24 cellular contexts compared by ENCODE assay signal in the genomic region with DNA sequence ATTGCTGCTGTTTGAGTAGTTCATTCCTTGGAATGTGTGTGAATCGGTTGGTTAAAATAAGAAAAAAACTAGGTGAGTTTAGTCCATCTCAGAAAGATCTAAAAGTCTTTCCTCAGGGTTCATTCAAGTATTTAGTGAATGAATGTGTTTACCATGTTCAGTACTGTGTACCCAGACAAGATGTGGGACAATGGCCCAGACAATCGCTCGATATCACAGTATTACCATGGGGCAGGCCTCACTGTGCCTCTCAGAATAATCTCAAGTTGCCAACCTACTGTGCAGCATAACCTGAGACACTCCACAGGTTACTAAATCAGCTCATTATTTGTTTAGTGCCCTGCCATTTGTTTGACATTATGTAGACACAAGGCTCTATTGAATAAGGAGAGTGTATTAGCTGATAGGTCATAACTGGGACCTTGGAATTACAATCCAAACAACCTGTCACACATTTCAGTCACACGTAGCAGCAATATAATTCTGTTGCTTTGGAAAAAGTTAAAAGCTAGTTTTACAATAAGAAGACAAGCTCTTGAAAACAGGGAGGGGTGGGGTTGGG. TPM values are rescaled to one million over a fixed set of nuclear protein-coding genes. Genes with fewer than 3 reads are reported as not detected.
DNase-seq lines count a peak whose midpoint lies in the region; ATAC-seq, FAIRE-seq and TF ChIP-seq lines count a peak whose summit lies in the region.
"Had no signal": no experiment of that assay in that cellular context is flagged by ENCODE, and none has a peak within 500 bp of the region (broad histone marks: within the 10 kb centered on the region; RNA-seq: fewer than 3 reads in every experiment).

No MANE protein-coding gene starts in this region.

- no peak for FAIRE-seq in HepG2 (lab: Jason Lieb, UNC)
- FAIRE-seq: A204.1, H1, HTR-8/SVneo had no signal

- no peak overlapping the region for H2AFZ ChIP-seq in HepG2 (ENCODE audit: low read length)
- H2AFZ ChIP-seq in neural cell (ENCODE audit: low read depth, low read length): no peak overlapping the region
- H2AFZ ChIP-seq in GM23248: no peak overlapping the region

- POLR2A ChIA-PET in HepG2 (lab: Yijun Ruan, JAX): no interaction called here

- peak; percentile 80 to 90 (median 86) for ATAC-seq in right lobe of liver
- ATAC-seq in HepG2: no peak
- no peak for ATAC-seq in SK-N-SH treated with all-trans-retinoic acid at 6 μM for 48 hours
- ATAC-seq: Right ventricle myocardium inferior had no signal

- H3K4me3 ChIP-seq in right lobe of liver (no peak overlapping the region), HepG2 (replicated peaks in 1 of 3; ENCODE audit: insufficient read depth in 1 of 3, low read depth in 2 of 3, low read length in 3 of 3) (no peak overlapping the region), neural cell (ENCODE audit: low read length) (no peak overlapping the region), GM23248 (no peak overlapping the region)
- H3K4me3 ChIP-seq: Peyer's patch had no signal

- H3K79me2 ChIP-seq in HepG2 (ENCODE audit: insufficient read depth, low read length) (no peaks in the 10 kb centered on the region), neural cell (replicated peaks; ENCODE audit: insufficient read depth, low read length) (no peaks in the 10 kb centered on the region), GM23248 (ENCODE audit: insufficient read depth) (no peaks in the 10 kb centered on the region)

- intact Hi-C loops in right lobe of liver (cut with DNase I) (no loop called here), HepG2 (cut with micrococcal nuclease; ENCODE audit: unreplicated experiment) (no loop called here)

- H4K20me1 ChIP-seq in HepG2 (ENCODE audit: insufficient read depth, low read length): no peaks in the 10 kb centered on the region
- H4K20me1 ChIP-seq in neural cell (ENCODE audit: insufficient read depth): no peaks in the 10 kb centered on the region
- H4K20me1 ChIP-seq in GM23248 (ENCODE audit: insufficient read depth): no peaks in the 10 kb centered on the region

- TF ChIP-seq CTCF in right lobe of liver (IDR thresholded peaks at IDR 0.05): no peak
- TF ChIP-seq CTCF in HepG2 (CRISPR knock-in tag; IDR thresholded peaks at IDR 0.05): no peak
- no peak for TF ChIP-seq CTCF in neural cell (IDR thresholded peaks at IDR 0.05; ENCODE audit: poor library complexity, severe bottlenecking)

- TF ChIP-seq POLR2A in right lobe of liver (IDR thresholded peaks at IDR 0.05) (no peak), HepG2 (IDR thresholded peaks at IDR 0.05; ENCODE audit: insufficient read depth in 1 of 2, low read depth in 2 of 2, low read length in 2 of 2) (no peak)

- H3K4me1 ChIP-seq in right lobe of liver (peaks cover 0 to 4% (median 0%) of the 10 kb centered on the region in 4 donors), HepG2 (ENCODE audit: insufficient read depth, low read length) (no peaks in the 10 kb centered on the region), GM23248 (ENCODE audit: insufficient read depth) (no peaks in the 10 kb centered on the region)
- H3K4me1 ChIP-seq: Caco-2, Peyer's patch had no signal

- DNase-seq in right lobe of liver (peak in 1 of 3 donors; percentile 47), HepG2 (ENCODE audit: low spot score) (no peak), NCI-H748 treated with DMSO at 0.1 percent for 48 hours (lab: John Stamatoyannopoulos, UW) (peak; percentile 51), GM23248 (no peak), ACHN (no peak)
- no peak for DNase-seq in NK-92 treated with Interleukin-12 subunit alpha and Interleukin-12 subunit beta, amount 100 ng/mL, for 24 hours (lab: John Stamatoyannopoulos, UW)
- DNase-seq: Caco-2; CD4-positive, alpha-beta T cell; DMS79; Kasumi-1; MM.1S; NCI-H1092 treated with DMSO at 0.1 percent for 48 hours; NCI-H1694; NCI-H2081 treated with DMSO at 0.1 percent for 48 hours; NCI-H2227 treated with DMSO at 0.1 percent for 48 hours; NCI-H524 treated with DMSO at 0.1 percent for 48 hours; Peyer's patch; SW 1271 had no signal

- H3K4me2 ChIP-seq in HepG2 (ENCODE audit: low read depth, low read length): no peak overlapping the region
- H3K4me2 ChIP-seq in neural cell (ENCODE audit: low read length): no peak overlapping the region
- no peak overlapping the region for H3K4me2 ChIP-seq in GM23248 (ENCODE audit: unreplicated experiment)

- in situ Hi-C loops in HepG2 (cut with HindIII; ENCODE audit: extremely low pct_ligation_motif_present, low pct_unique_long_range_greater_than_20kb): no loop called here
- in situ Hi-C loops in GM23248 (cut with MboI): no loop called here
- in situ Hi-C loops in ACHN (cut with HindIII; ENCODE audit: low pct_ligation_motif_present, low pct_unique_long_range_greater_than_20kb, low sequenced_read_pairs): no loop called here

- H3K9me3 ChIP-seq in right lobe of liver (no peaks in the 10 kb centered on the region), HepG2 (ENCODE audit: low read length) (no peaks in the 10 kb centered on the region), neural cell (ENCODE audit: low read length) (no peaks in the 10 kb centered on the region), GM23248 (ENCODE audit: low read depth) (no peaks in the 10 kb centered on the region)
- H3K9me3 ChIP-seq: Caco-2, Peyer's patch had no signal

- H3K9ac ChIP-seq in HepG2 (ENCODE audit: insufficient read depth, low read depth, low read length) (no peak overlapping the region), neural cell (ENCODE audit: low read length) (no peak overlapping the region), GM23248 (no peak overlapping the region)

- TF ChIP-seq RAD21 in HepG2 (CRISPR knock-in tag; IDR thresholded peaks at IDR 0.05): no peak
- no peak for TF ChIP-seq RAD21 in neural cell (conservative IDR thresholded peaks at IDR 0.05)

- H3K27me3 ChIP-seq in right lobe of liver (peaks cover 0 to 4% of the 10 kb centered on the region in 2 donors), HepG2 (ENCODE audit: control insufficient read depth in 1 of 2, insufficient read depth in 2 of 2, low read length in 2 of 2) (no peaks in the 10 kb centered on the region), neural cell (ENCODE audit: insufficient read depth, low read depth, low read length) (no peaks in the 10 kb centered on the region), GM23248 (replicated peaks; ENCODE audit: insufficient read depth) (no peaks in the 10 kb centered on the region)
- H3K27me3 ChIP-seq: Peyer's patch had no signal

- no peaks in the 10 kb centered on the region for H3K9me2 ChIP-seq in neural cell (ENCODE audit: insufficient read depth, low read length)
- no peaks in the 10 kb centered on the region for H3K9me2 ChIP-seq in GM23248 (ENCODE audit: insufficient read depth)

- CTCF ChIA-PET in HepG2 (lab: Yijun Ruan, JAX; ENCODE audit: low intra/inter-chr PET ratio, low total read pairs): no interaction called here

- H3K27ac ChIP-seq in right lobe of liver: no peak overlapping the region
- H3K27ac ChIP-seq in HepG2 (ENCODE audit: extremely low read length, insufficient read depth, low read length): no peak overlapping the region
- no peak overlapping the region for H3K27ac ChIP-seq in neural cell (ENCODE audit: low read length)
- no peak overlapping the region for H3K27ac ChIP-seq in GM23248
- H3K27ac ChIP-seq: Peyer's patch had no signal

- WGBS in right lobe of liver (ENCODE audit: insufficient coverage, low coverage, low lambda C conversion rate, missing lambda C conversion rate): 56% methylated on average over 4 of the region's 4 CpGs
- WGBS in HepG2 (ENCODE audit: low lambda C conversion rate): 0% methylated on average over 2 of the region's 4 CpGs
- WGBS in GM23248 (ENCODE audit: low coverage in 1 of 2, low lambda C conversion rate in 2 of 2, missing lambda C conversion rate in 2 of 2), 2 experiments: 72% methylated on average over 4 of the region's 4 CpGs

- no peaks in the 10 kb centered on the region for H3F3A ChIP-seq in neural cell (ENCODE audit: insufficient read depth, low read length, poor library complexity, severe bottlenecking)
- no peaks in the 10 kb centered on the region for H3F3A ChIP-seq in GM23248 (ENCODE audit: insufficient read depth)

- H3K36me3 ChIP-seq in right lobe of liver (no peaks in the 10 kb centered on the region), HepG2 (replicated peaks in 1 of 2; ENCODE audit: control insufficient read depth in 1 of 2, insufficient read depth in 2 of 2, low read length in 2 of 2) (no peaks in the 10 kb centered on the region), neural cell (ENCODE audit: insufficient read depth, low read length) (no peaks in the 10 kb centered on the region), GM23248 (ENCODE audit: low read depth) (no peaks in the 10 kb centered on the region)
- H3K36me3 ChIP-seq: Peyer's patch had no signal

- no peak for TF ChIP-seq EP300 in HepG2 (IDR thresholded peaks at IDR 0.05; ENCODE audit: low read depth in 2 of 2, low read length in 2 of 2)
- no peak for TF ChIP-seq EP300 in HepG2 (CRISPR knock-in tag; IDR thresholded peaks at IDR 0.05; ENCODE audit: borderline replicate concordance)
- peak; percentile 29 for TF ChIP-seq EP300 in neural cell (conservative IDR thresholded peaks at IDR 0.05; ENCODE audit: poor library complexity, severe bottlenecking)

- BruUV-seq in HepG2 (replicated peaks; lab: Mats Ljungman, UMichigan): no TSS peak

RNA-seq across cellular contexts. Expression of gene AMOT, which starts 24.9 kb away (rescaled TPM):
- total RNA-seq in right lobe of liver (1 to 10 TPM; 2.9 to 9.6 (median 6.0) TPM), HepG2 (2016; rRNA removed; fragmentation: Illumina TruSeq; extraction: Trizol) (0.83 and 0.91 TPM in 2 replicates)
- total RNA-seq in HepG2 (2016; cell fraction: cytosol; rRNA removed; fragmentation: Illumina TruSeq; extraction: Trizol; ENCODE audit: low read depth): 0.10 and 0.18 TPM in 2 replicates
- 1.00 and 1.2 TPM in 2 replicates for total RNA-seq in HepG2 (2016; cell fraction: insoluble cytoplasmic fraction; rRNA removed; fragmentation: Illumina TruSeq; extraction: Trizol)
- 0.28 and 0.79 TPM in 2 replicates for total RNA-seq in HepG2 (2016; cell fraction: membrane; rRNA removed; fragmentation: Illumina TruSeq; extraction: Trizol)
- total RNA-seq in HepG2 (2016; cell fraction: nucleus; rRNA removed; fragmentation: Illumina TruSeq; extraction: Trizol): 0.60 and 0.65 TPM in 2 replicates
- polyA plus RNA-seq in HepG2 (2011; rRNA removed) (0.13 and 0.39 TPM in 2 replicates), neural cell (2.8 and 6.3 TPM in 2 replicates), GM23248 (2016; fragmentation: Nextera tagmentation; extraction: Ambion mirVana) (2.2 and 3.0 TPM in 2 replicates)
- polyA plus RNA-seq in HepG2 (2011; cell fraction: cytosol; rRNA removed): 0.05 and 0.14 TPM in 2 replicates
- 0.05 and 0.29 TPM in 2 replicates for polyA plus RNA-seq in HepG2 (2011; cell fraction: nucleus; rRNA removed)
- polyA plus RNA-seq in HepG2 (2012): 0.17 TPM in 1 of 2 replicates, not detected in the other
- 0.03 and 0.06 TPM in 2 replicates for polyA plus RNA-seq in HepG2 (2016; cell fraction: cytosol; fragmentation: Illumina TruSeq; extraction: Trizol; ENCODE audit: low read depth)
- polyA plus RNA-seq in HepG2 (2016; cell fraction: insoluble cytoplasmic fraction; fragmentation: Illumina TruSeq; extraction: Trizol; ENCODE audit: low read depth): 0.80 and 0.97 TPM in 2 replicates
- 0.08 and 0.15 TPM in 2 replicates for polyA plus RNA-seq in HepG2 (2016; cell fraction: membrane; fragmentation: Illumina TruSeq; extraction: Trizol; ENCODE audit: low read depth)
- 0.59 TPM in 2 replicates for polyA plus RNA-seq in HepG2 (2016; cell fraction: nucleus; fragmentation: Illumina TruSeq; extraction: Trizol; ENCODE audit: insufficient read depth, low read depth)
- 0.72 TPM in 1 of 2 replicates, not detected in the other for polyA minus RNA-seq in HepG2 (2011; rRNA and poly(A)+ RNA removed; ENCODE audit: low replicate concordance)
- polyA minus RNA-seq in HepG2 (2011; cell fraction: cytosol; rRNA and poly(A)+ RNA removed): 0.09 and 0.40 TPM in 2 replicates
- polyA minus RNA-seq in HepG2 (2011; cell fraction: nucleus; rRNA and poly(A)+ RNA removed): 0.13 and 0.87 TPM in 2 replicates
- polyA minus RNA-seq in neural cell: 11.2 and 13.0 TPM in 2 replicates
- total RNA-seq in GM23248 (2014; rRNA removed; shearing (Covaris generic)): 1.5 and 2.5 TPM in 2 replicates

Comparison
In these comparisons a context has a peak if more than half of its experiments do, and no peak if none do; other contexts are left out.
1. ATAC-seq: peak in right lobe of liver (4 of 4); none in HepG2 (single experiment) and SK-N-SH treated with all-trans-retinoic acid at 6 μM for 48 hours (single experiment).